8 cellular contexts compared by ENCODE assay signal in the genomic region with DNA sequence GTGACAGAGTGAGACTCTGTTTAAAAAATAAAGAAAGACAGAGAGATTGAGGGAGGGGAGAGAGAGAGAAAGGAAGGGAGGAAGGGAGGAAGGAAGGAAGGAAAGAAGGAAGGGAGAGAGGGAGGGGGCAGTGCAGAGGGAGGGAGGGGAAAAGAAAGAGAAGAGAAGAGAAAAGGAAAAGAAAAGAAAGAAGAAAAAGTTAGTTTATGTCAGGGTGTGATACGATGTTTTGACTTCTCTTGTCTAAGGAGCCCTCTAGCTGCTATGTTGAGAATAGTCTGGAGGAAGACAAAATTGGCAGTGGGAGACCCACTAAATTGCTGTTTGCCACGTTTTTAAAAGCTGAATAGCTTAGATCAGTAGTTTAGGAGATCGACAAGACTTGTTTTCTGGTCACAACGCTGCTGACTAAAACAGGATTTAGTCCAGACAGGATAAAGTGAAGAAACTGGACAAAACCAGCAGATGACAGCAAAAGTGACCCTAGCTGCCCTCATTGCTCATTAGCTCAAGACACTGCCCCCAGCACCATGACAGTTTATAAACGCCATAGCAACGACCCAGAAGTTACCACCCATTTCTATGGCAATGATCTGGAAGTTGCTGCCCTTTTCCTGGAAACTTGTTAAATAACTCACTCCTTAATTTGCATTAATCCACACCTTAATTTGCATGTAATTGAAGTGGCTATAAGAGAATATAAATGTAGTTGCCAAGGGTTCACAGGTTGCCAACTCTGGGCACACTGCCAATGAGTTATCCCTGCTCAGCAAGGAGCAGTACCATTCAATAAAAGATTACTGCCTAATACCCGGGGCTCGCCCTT. TPM values are rescaled to one million over a fixed set of nuclear protein-coding genes. Genes with fewer than 3 reads are reported as not detected.
A peak's percentile ranks its signal among the peaks of the same experiment; 100 is the strongest.
DNase-seq lines count a peak whose midpoint lies in the region; ATAC-seq and TF ChIP-seq lines count a peak whose summit lies in the region.
"Had no signal": no experiment of that assay in that cellular context is flagged by ENCODE, and none has a peak within 500 bp of the region (broad histone marks: within the 10 kb centered on the region; RNA-seq: fewer than 3 reads in every experiment).

No MANE protein-coding gene starts in this region.

- no peak for ATAC-seq in Right ventricle myocardium superior (ENCODE audit: poor library complexity)

- peaks cover 4 to 13% of the 10 kb centered on the region in 2 donors for H3K4me1 ChIP-seq in duodenal mucosa (ENCODE audit: control insufficient read depth in 1 of 2, insufficient read depth in 2 of 2, low read length in 2 of 2)

- H3K27me3 Mint-ChIP-seq in activated T-helper 2 cell treated with anti-CD3 and anti-CD28 coated beads, Interferon-gamma antibody, Interleukin-2, Interleukin-4, amounts not matched to agents 10 μg/mL and 5 μg/mL and 100 μg/mL, durations not matched to agents 14 hours and 24 hours and 36 hours (ENCODE audit: low read depth), result peaks cover 4% of the 10 kb centered on the region

- no peak overlapping the region for H3K27ac Mint-ChIP-seq in activated T-helper 2 cell treated with anti-CD3 and anti-CD28 coated beads, Interferon-gamma antibody, Interleukin-2, Interleukin-4, amounts not matched to agents 10 μg/mL and 5 μg/mL and 100 μg/mL, durations not matched to agents 14 hours and 24 hours and 36 hours

- H3K4me1 Mint-ChIP-seq in activated T-helper 2 cell treated with anti-CD3 and anti-CD28 coated beads, Interferon-gamma antibody, Interleukin-2, Interleukin-4, amounts not matched to agents 10 μg/mL and 5 μg/mL and 100 μg/mL, durations not matched to agents 14 hours and 24 hours and 36 hours (ENCODE audit: low read depth), result peaks cover 7% of the 10 kb centered on the region

- no peaks in the 10 kb centered on the region for H3K27me3 ChIP-seq in duodenal mucosa (ENCODE audit: control insufficient read depth in 1 of 2, insufficient read depth in 2 of 2, low read length in 2 of 2)

- peak overlapping the region; percentile 28 to 55 for H3K9ac ChIP-seq in duodenal mucosa (ENCODE audit: low read depth in 1 of 2, low read length in 2 of 2)

- peak; percentile 38 for TF ChIP-seq CTCF in GM10266 (IDR thresholded peaks at IDR 0.05; ENCODE audit: control insufficient read depth, insufficient read depth, low read depth, missing control alignments)

- intact Hi-C loops in activated T-helper 2 cell treated with anti-CD3 and anti-CD28 coated beads, Interferon-gamma antibody, Interleukin-2, Interleukin-4, amounts not matched to agents 10 μg/mL and 5 μg/mL and 100 μg/mL, durations not matched to agents 14 hours and 24 hours and 36 hours (cut with micrococcal nuclease), result no loop called here
- intact Hi-C loops in Right ventricle myocardium superior (cut with DNase I), result no loop called here

- H3K4me3 ChIP-seq in duodenal mucosa (ENCODE audit: low read depth in 1 of 2, low read length in 2 of 2), result peak overlapping the region; percentile 8 to 38
- H3K4me3 ChIP-seq: SK-N-MC had no signal

- H3K36me3 Mint-ChIP-seq in activated T-helper 2 cell treated with anti-CD3 and anti-CD28 coated beads, Interferon-gamma antibody, Interleukin-2, Interleukin-4, amounts not matched to agents 10 μg/mL and 5 μg/mL and 100 μg/mL, durations not matched to agents 14 hours and 24 hours and 36 hours (ENCODE audit: low read depth), result no peaks in the 10 kb centered on the region

- no peaks in the 10 kb centered on the region for H3K9me3 Mint-ChIP-seq in activated T-helper 2 cell treated with anti-CD3 and anti-CD28 coated beads, Interferon-gamma antibody, Interleukin-2, Interleukin-4, amounts not matched to agents 10 μg/mL and 5 μg/mL and 100 μg/mL, durations not matched to agents 14 hours and 24 hours and 36 hours

- H3K27ac ChIP-seq in duodenal mucosa (ENCODE audit: low read depth, low read length), result peak overlapping the region; percentile 43
- H3K27ac ChIP-seq: SK-N-MC had no signal

- no peaks in the 10 kb centered on the region for H3K9me3 ChIP-seq in duodenal mucosa (ENCODE audit: control insufficient read depth in 1 of 2, low read length in 2 of 2)

- DNase-seq in GM10266 (ENCODE audit: extremely low spot score) (no peak), NCI-H2196 treated with DMSO at 0.1 percent for 48 hours (lab: John Stamatoyannopoulos, UW; ENCODE audit: unreplicated experiment) (peak; percentile 30), retina (peak; percentile 12), Right ventricle myocardium superior (no peak), ureter (ENCODE audit: low spot score) (no peak)
- DNase-seq in activated T-helper 2 cell treated with anti-CD3 and anti-CD28 coated beads, Interferon-gamma antibody, Interleukin-2, Interleukin-4, amounts not matched to agents 10 μg/mL and 5 μg/mL and 100 μg/mL, durations not matched to agents 14 hours and 24 hours and 36 hours (ENCODE audit: low spot score), result no peak

- no peaks in the 10 kb centered on the region for H3K36me3 ChIP-seq in duodenal mucosa (ENCODE audit: control insufficient read depth in 1 of 2, insufficient read depth in 2 of 2, low read length in 2 of 2)

- H3K4me3 Mint-ChIP-seq in activated T-helper 2 cell treated with anti-CD3 and anti-CD28 coated beads, Interferon-gamma antibody, Interleukin-2, Interleukin-4, amounts not matched to agents 10 μg/mL and 5 μg/mL and 100 μg/mL, durations not matched to agents 14 hours and 24 hours and 36 hours (ENCODE audit: low read depth), result no peak overlapping the region

RNA-seq across cellular contexts. Expression of a gene that starts 11.1 kb away (rescaled TPM):
- not detected in 2 replicates for total RNA-seq in activated T-helper 2 cell treated with anti-CD3 and anti-CD28 coated beads, Interferon-gamma antibody, Interleukin-2, Interleukin-4, amounts not matched to agents 10 μg/mL and 5 μg/mL and 100 μg/mL, durations not matched to agents 14 hours and 24 hours and 36 hours
- total RNA-seq in Right ventricle myocardium superior, result not detected
- total RNA-seq in ureter, result not detected

RNA-seq across cellular contexts. Expression of a gene that starts 39.6 kb away (rescaled TPM):
- 2.5 and 3.0 TPM in 2 replicates for total RNA-seq in activated T-helper 2 cell treated with anti-CD3 and anti-CD28 coated beads, Interferon-gamma antibody, Interleukin-2, Interleukin-4, amounts not matched to agents 10 μg/mL and 5 μg/mL and 100 μg/mL, durations not matched to agents 14 hours and 24 hours and 36 hours
- total RNA-seq in Right ventricle myocardium superior, result 0.16 TPM
- 15.0 TPM for total RNA-seq in ureter

Comparison
In these comparisons a context has a peak if more than half of its experiments do, and no peak if none do; other contexts are left out.
1. DNase-seq: peak in NCI-H2196 treated with DMSO at 0.1 percent for 48 hours (single experiment) and retina (single experiment); none in GM10266 (single experiment), activated T-helper 2 cell treated with anti-CD3 and anti-CD28 coated beads, Interferon-gamma antibody, Interleukin-2, Interleukin-4, amounts not matched to agents 10 μg/mL and 5 μg/mL and 100 μg/mL, durations not matched to agents 14 hours and 24 hours and 36 hours (single experiment), Right ventricle myocardium superior (single experiment) and ureter (single experiment).